Comparison of ENCODE assay signal across 8 cellular contexts in genomic region chr18:35407871-35408481, GRCh38.
DNase-seq lines count a peak whose midpoint lies in the region; ATAC-seq, FAIRE-seq and TF ChIP-seq lines count a peak whose summit lies in the region.

No MANE protein-coding gene starts in this region.

- H3K4me1 Mint-ChIP-seq in stimulated activated memory B cell treated with anti-CD40 and anti-IgM and Interleukin-4, amounts not matched to agents 10 μg/mL and 1 μg/mL and 100 μg/mL, for 72 hours: peaks cover 43% of the 10 kb centered on the region

- TF ChIP-seq CTCF in HEK293 (tag by site-specific recombination; IDR thresholded peaks at IDR 0.05): peak; percentile 60

- peak; percentile 37 for DNase-seq in activated gamma-delta T cell treated with Interleukin-2 at 50 U/mL for 16 hours
- no peak for DNase-seq in activated gamma-delta T cell (lab: John Stamatoyannopoulos, UW)
- peak; percentile 65 for DNase-seq in NCI-H128 (lab: John Stamatoyannopoulos, UW; ENCODE audit: unreplicated experiment)
- peak; percentile 82 for DNase-seq in SIG-M5 treated with dmso at 0.1 percent for 504 hours (lab: John Stamatoyannopoulos, UW; ENCODE audit: unreplicated experiment)
- peak; percentile 21 to 83 for DNase-seq in T47D (ENCODE audit: low read depth in 1 of 2, low spot score in 1 of 2)

- in situ Hi-C loops in T47D (cut with HindIII; ENCODE audit: low pct_unique_long_range_greater_than_20kb, low sequenced_read_pairs): no loop called here

- H3K9me3 ChIP-seq in HEK293 (ENCODE audit: control insufficient read depth, insufficient read depth, low read depth, low read length): no peaks in the 10 kb centered on the region

- peaks cover 5% of the 10 kb centered on the region for H3K36me3 Mint-ChIP-seq in stimulated activated memory B cell treated with anti-CD40 and anti-IgM and Interleukin-4, amounts not matched to agents 10 μg/mL and 1 μg/mL and 100 μg/mL, for 72 hours

- H3K36me3 ChIP-seq in HEK293 (ENCODE audit: control insufficient read depth in 2 of 2, insufficient read depth in 1 of 2, low read length in 2 of 2): no peaks in the 10 kb centered on the region

- FAIRE-seq in islet of Langerhans (lab: Jason Lieb, UNC): peak; percentile 90

- no peaks in the 10 kb centered on the region for H3K27me3 Mint-ChIP-seq in stimulated activated memory B cell treated with anti-CD40 and anti-IgM and Interleukin-4, amounts not matched to agents 10 μg/mL and 1 μg/mL and 100 μg/mL, for 72 hours

- H3K4me3 ChIP-seq in HEK293 (ENCODE audit: low read depth, low read length): no peak overlapping the region

- peaks cover 4% of the 10 kb centered on the region for H3K9me3 Mint-ChIP-seq in stimulated activated memory B cell treated with anti-CD40 and anti-IgM and Interleukin-4, amounts not matched to agents 10 μg/mL and 1 μg/mL and 100 μg/mL, for 72 hours

- ATAC-seq in stimulated activated memory B cell treated with anti-CD40 and anti-IgM and Interleukin-4, amounts not matched to agents 10 μg/mL and 1 μg/mL and 100 μg/mL, for 72 hours: peak; percentile 54

- no peak overlapping the region for H3K27ac ChIP-seq in HEK293 (ENCODE audit: extremely low read depth, low read depth, low read length)

- H3K4me3 Mint-ChIP-seq in stimulated activated memory B cell treated with anti-CD40 and anti-IgM and Interleukin-4, amounts not matched to agents 10 μg/mL and 1 μg/mL and 100 μg/mL, for 72 hours: no peak overlapping the region

- POLR2A ChIA-PET in HEK293 (lab: Yijun Ruan, JAX): no interaction called here

- CTCF ChIA-PET in HEK293 (lab: Yijun Ruan, JAX): interaction anchor here (0.6 to 1.8 kb wide), 23 partner anchors 10 to 1782 kb away, joined by 3 to 6 read pairs (median 3); no protein-coding TSS in a partner anchor

- no peak overlapping the region for H3K27ac Mint-ChIP-seq in stimulated activated memory B cell treated with anti-CD40 and anti-IgM and Interleukin-4, amounts not matched to agents 10 μg/mL and 1 μg/mL and 100 μg/mL, for 72 hours

- no peaks in the 10 kb centered on the region for H3K4me1 ChIP-seq in HEK293 (ENCODE audit: control insufficient read depth, insufficient read depth, low read length)

TF ChIP-seq in HEK293, 187 proteins besides CTCF, POLR2A, EP300 and RAD21:
- no peak for TF ChIP-seq BCL11A (tag by site-specific recombination; IDR thresholded peaks at IDR 0.05; ENCODE audit: low read depth)
- TF ChIP-seq ZNF184 (tag by site-specific recombination; IDR thresholded peaks at IDR 0.05): no peak
- no peak for TF ChIP-seq RBAK (tag by site-specific recombination; IDR thresholded peaks at IDR 0.05)
- peak; percentile 69 for TF ChIP-seq ZNF654 (tag by site-specific recombination; IDR thresholded peaks at IDR 0.05; ENCODE audit: low read depth)
- TF ChIP-seq ZNF692 (tag by site-specific recombination; IDR thresholded peaks at IDR 0.05): 0 out of 2 replicates have a peak, but pooled peaks have one; percentile 20
- no peak for TF ChIP-seq ZBTB21 (tag by site-specific recombination; IDR thresholded peaks at IDR 0.05)
- no peak for TF ChIP-seq ZFP3 (tag by site-specific recombination; IDR thresholded peaks at IDR 0.05; ENCODE audit: low read depth)
- peak; percentile 94 for TF ChIP-seq ZNF513 (tag by site-specific recombination; IDR thresholded peaks at IDR 0.05)
- TF ChIP-seq ZNF660 (tag by site-specific recombination; IDR thresholded peaks at IDR 0.05): peak; percentile 40; the same call in 1 of the 2 replicates
- TF ChIP-seq ZFP37 (tag by site-specific recombination; IDR thresholded peaks at IDR 0.05): peak; percentile 65; the same call in 1 of the 2 replicates
- no peak for TF ChIP-seq ZNF514 (tag by site-specific recombination; IDR thresholded peaks at IDR 0.05)
- TF ChIP-seq INSM2 (tag by site-specific recombination; IDR thresholded peaks at IDR 0.05): no peak
- no peak for TF ChIP-seq ZNF202 (tag by site-specific recombination; IDR thresholded peaks at IDR 0.05; ENCODE audit: borderline replicate concordance)
- TF ChIP-seq MYNN (tag by site-specific recombination; IDR thresholded peaks at IDR 0.05; ENCODE audit: borderline replicate concordance): no peak
- peak; percentile 100 for TF ChIP-seq ZNF664 (tag by site-specific recombination; IDR thresholded peaks at IDR 0.05)
- no peak for TF ChIP-seq GLIS1 (tag by site-specific recombination; IDR thresholded peaks at IDR 0.05)
- TF ChIP-seq TRIM28 (IDR thresholded peaks at IDR 0.05; ENCODE audit: borderline replicate concordance, low read length): 0 out of 2 replicates have a peak, but pooled peaks have one; percentile 48
TF ChIP-seq in HEK293: peak in this region for 7.
